11 cellular contexts compared by ENCODE assay signal in genomic region chr7:116679495-116679894, GRCh38. TPM values are rescaled to one million over a fixed set of nuclear protein-coding genes. Genes with fewer than 3 reads are reported as not detected.
A peak's percentile ranks its signal among the peaks of the same experiment; 100 is the strongest.
DNase-seq lines count a peak whose midpoint lies in the region; ATAC-seq lines count a peak whose summit lies in the region.
"Had no signal": no experiment of that assay in that cellular context is flagged by ENCODE, and none has a peak within 500 bp of the region (broad histone marks: within the 10 kb centered on the region; RNA-seq: fewer than 3 reads in every experiment).

No MANE protein-coding gene starts in this region.

- DNase-seq in HT1080 (ENCODE audit: low read depth) (peak; percentile 36), lung microvascular endothelial cell (ENCODE audit: low read depth in 2 of 2) (peak; percentile 64 to 92), NCI-H2029 treated with DMSO at 0.1 percent for 48 hours (lab: John Stamatoyannopoulos, UW) (no peak), occipital lobe (lab: John Stamatoyannopoulos, UW) (no peak)
- no peak for DNase-seq in stimulated activated CD4-positive, alpha-beta T cell treated with anti-CD3 and anti-CD28 coated beads, Interleukin-15, amount 100 ng/mL, for 24 hours
- DNase-seq: glutamatergic neuron, HFFc6, NCI-H1092 had no signal

- peak; percentile 54 for ATAC-seq in GM18870 (IDR thresholded peaks at IDR 0.05; ENCODE audit: unreplicated experiment)
- ATAC-seq in HG02571 (IDR thresholded peaks at IDR 0.05; ENCODE audit: unreplicated experiment): peak; percentile 55
- ATAC-seq: SK-N-SH treated with all-trans-retinoic acid at 6 μM for 48 hours had no signal

RNA-seq across cellular contexts. Expression of gene MET, which starts 7.5 kb away (rescaled TPM):
- total RNA-seq in HT1080 (2014; rRNA removed; shearing (Covaris generic)): 108 and 124 TPM in 2 replicates
- 65.3 and 90.5 TPM in 2 replicates for polyA plus RNA-seq in HT1080 (2015; cell fraction: cytosol; rRNA removed)
- 142 TPM in 2 replicates for polyA plus RNA-seq in HT1080 (2015; cell fraction: nucleus; rRNA removed)
- 28.0 and 49.3 TPM in 2 replicates for total RNA-seq in lung microvascular endothelial cell
- 65.5 TPM for total RNA-seq in occipital lobe

Comparison
In these comparisons a context has a peak if more than half of its experiments do, and no peak if none do; other contexts are left out.
1. DNase-seq: peak in HT1080 (single experiment) and lung microvascular endothelial cell (2 of 2); none in NCI-H2029 treated with DMSO at 0.1 percent for 48 hours (single experiment), occipital lobe (single experiment) and stimulated activated CD4-positive, alpha-beta T cell treated with anti-CD3 and anti-CD28 coated beads, Interleukin-15, amount 100 ng/mL, for 24 hours (single experiment).